ENCODE assay signal across 26 cellular contexts in genomic region chr10:132644544-132645530, GRCh38.
A peak's percentile ranks its signal among the peaks of the same experiment; 100 is the strongest.
DNase-seq lines count a peak whose midpoint lies in the region; ATAC-seq, FAIRE-seq and TF ChIP-seq lines count a peak whose summit lies in the region.
"Had no signal": no experiment of that assay in that cellular context is flagged by ENCODE, and none has a peak within 500 bp of the region (broad histone marks: within the 10 kb centered on the region; RNA-seq: fewer than 3 reads in every experiment).

No MANE protein-coding gene starts in this region.

- no peak for TF ChIP-seq CTCF in left ventricle myocardium inferior (IDR thresholded peaks at IDR 0.05; ENCODE audit: borderline replicate concordance)

- H2BK12ac ChIP-seq in neuronal stem cell (ENCODE audit: low read length): no peak overlapping the region

- H3K36me3 ChIP-seq in left ventricle myocardium inferior (peaks cover 4% of the 10 kb centered on the region), neuronal stem cell (replicated peaks in 1 of 2; ENCODE audit: control insufficient read depth in 2 of 2, insufficient read depth in 2 of 2, low read length in 2 of 2) (no peaks in the 10 kb centered on the region)
- H3K36me3 ChIP-seq: BE2C, cardiac muscle cell had no signal

- no peak overlapping the region for H3K27ac Mint-ChIP-seq in stimulated activated memory B cell treated with anti-CD40 and anti-IgM and Interleukin-4, amounts not matched to agents 10 μg/mL and 1 μg/mL and 100 μg/mL, for 72 hours
- H3K27ac Mint-ChIP-seq: activated CD8-positive, alpha-beta T cell treated with anti-CD3 and anti-CD28 coated beads, Interleukin-2, amount 10 ng/mL, durations not matched to agents 7 days and 5 days; memory B cell had no signal

- H4K8ac ChIP-seq in neuronal stem cell (ENCODE audit: low read depth, low read length): peak overlapping the region; percentile 93

- DNase-seq in left ventricle myocardium inferior: peak; percentile 13
- no peak for DNase-seq in Right ventricle myocardium inferior (ENCODE audit: missing footprints)
- DNase-seq in neuronal stem cell (ENCODE audit: low spot score): no peak
- no peak for DNase-seq in urothelium cell line (ENCODE audit: low spot score)
- no peak for DNase-seq in GF-D8 (lab: John Stamatoyannopoulos, UW)
- DNase-seq: activated CD4-positive, alpha-beta T cell treated with anti-CD3 and anti-CD28 coated beads for 1 hour; activated CD8-positive, alpha-beta T cell treated with anti-CD3 and anti-CD28 coated beads, Interleukin-2, amount 10 ng/mL, durations not matched to agents 7 days and 5 days; activated naive CD4-positive, alpha-beta T cell treated with Interleukin-2 at 50 U/mL for 16 hours; activated T-cell treated with anti-CD3 and anti-CD28 coated beads, Interleukin-2, amount 50 U/mL, for 1 hour; amygdala; BE2C; Caco-2; DND-41; GM23248; hippocampal formation; NCI-H1048; NCI-H187; occipital lobe; T1000; thyroid gland had no signal

- H3K36me3 Mint-ChIP-seq in stimulated activated memory B cell treated with anti-CD40 and anti-IgM and Interleukin-4, amounts not matched to agents 10 μg/mL and 1 μg/mL and 100 μg/mL, for 72 hours: peaks cover 39% of the 10 kb centered on the region

- peak overlapping the region; percentile 3 for H2BK120ac ChIP-seq in neuronal stem cell (ENCODE audit: low read depth, low read length)

- no peak overlapping the region for H3K4me2 ChIP-seq in neuronal stem cell (ENCODE audit: insufficient read depth, low read length, poor library complexity, severe bottlenecking)
- H3K4me2 ChIP-seq: A549 had no signal

- H3K27me3 ChIP-seq in left ventricle myocardium inferior (ENCODE audit: low read depth) (no peaks in the 10 kb centered on the region), neuronal stem cell (ENCODE audit: control insufficient read depth in 3 of 3, insufficient read depth in 3 of 3, low read depth in 1 of 3, low read length in 3 of 3) (no peaks in the 10 kb centered on the region)
- H3K27me3 ChIP-seq: BE2C, cardiac muscle cell, thyroid gland had no signal

- H3K4ac ChIP-seq in neuronal stem cell (ENCODE audit: low read length): no peak overlapping the region

- peak overlapping the region; percentile 56 for H3K14ac ChIP-seq in neuronal stem cell (ENCODE audit: low read length)

- ATAC-seq in Right ventricle myocardium inferior: no peak
- ATAC-seq in esophagus mucosa: peak; percentile 16
- ATAC-seq in GM18907 (IDR thresholded peaks at IDR 0.05; ENCODE audit: unreplicated experiment): no peak
- ATAC-seq in stimulated activated memory B cell treated with anti-CD40 and anti-IgM and Interleukin-4, amounts not matched to agents 10 μg/mL and 1 μg/mL and 100 μg/mL, for 72 hours: no peak
- ATAC-seq: activated CD8-positive, alpha-beta T cell treated with anti-CD3 and anti-CD28 coated beads, Interleukin-2, amount 10 ng/mL, durations not matched to agents 7 days and 5 days had no signal

- peaks cover 34% of the 10 kb centered on the region for H3K4me1 Mint-ChIP-seq in stimulated activated memory B cell treated with anti-CD40 and anti-IgM and Interleukin-4, amounts not matched to agents 10 μg/mL and 1 μg/mL and 100 μg/mL, for 72 hours

- peak overlapping the region; percentile 80 for H2BK5ac ChIP-seq in neuronal stem cell (ENCODE audit: low read length)

- no peak overlapping the region for H3K4me3 ChIP-seq in left ventricle myocardium inferior
- peak overlapping the region in 1 of 2 donors; percentile 66 for H3K4me3 ChIP-seq in neuronal stem cell (ENCODE audit: low read length in 2 of 2)
- H3K4me3 ChIP-seq: A549, cardiac muscle cell, GM23248, thyroid gland had no signal

- no peaks in the 10 kb centered on the region for H3K27me3 Mint-ChIP-seq in stimulated activated memory B cell treated with anti-CD40 and anti-IgM and Interleukin-4, amounts not matched to agents 10 μg/mL and 1 μg/mL and 100 μg/mL, for 72 hours
- H3K27me3 Mint-ChIP-seq: memory B cell had no signal

- H3K9me3 ChIP-seq in left ventricle myocardium inferior (replicated peaks) (no peaks in the 10 kb centered on the region), neuronal stem cell (replicated peaks in 1 of 2; ENCODE audit: control insufficient read depth in 2 of 2, insufficient read depth in 1 of 2, low read depth in 1 of 2, low read length in 2 of 2) (peaks cover 0 to 2% of the 10 kb centered on the region in 2 donors)
- H3K9me3 ChIP-seq: A549, BE2C, Caco-2, thyroid gland had no signal

- FAIRE-seq in urothelium cell line (lab: Jason Lieb, UNC): peak; percentile 23
- FAIRE-seq: A549 had no signal

- peak overlapping the region; percentile 67 for H2AK5ac ChIP-seq in neuronal stem cell (ENCODE audit: low read depth, low read length)

- H3K18ac ChIP-seq in neuronal stem cell (ENCODE audit: low read length): peak overlapping the region; percentile 91

- no peak overlapping the region for H2BK15ac ChIP-seq in neuronal stem cell (ENCODE audit: low read length)

- H3K23ac ChIP-seq in neuronal stem cell (ENCODE audit: low read depth, low read length, poor library complexity): peak overlapping the region; percentile 73

- H3K27ac ChIP-seq in left ventricle myocardium inferior (replicated peaks) (no peak overlapping the region), neuronal stem cell (replicated peaks; ENCODE audit: low read length) (no peak overlapping the region)
- H3K27ac ChIP-seq: A549, cardiac muscle cell, GM23248, thyroid gland had no signal

- H2AFZ ChIP-seq in neuronal stem cell (ENCODE audit: low read length): no peak overlapping the region
- H2AFZ ChIP-seq: GM23248 had no signal

- WGBS in neuronal stem cell (ENCODE audit: extremely low coverage in 2 of 2, insufficient read length in 2 of 2, insufficient replicate concordance in 1 of 2), 2 donors: no CpG with 5 or more reads among the region's 44 CpGs

- H3K4me1 ChIP-seq in left ventricle myocardium inferior (peaks cover 15% of the 10 kb centered on the region), neuronal stem cell (ENCODE audit: control insufficient read depth in 2 of 2, insufficient read depth in 1 of 2, low read depth in 1 of 2, low read length in 2 of 2) (peaks cover 5 to 10% of the 10 kb centered on the region in 2 donors)
- H3K4me1 ChIP-seq: A549, Caco-2, thyroid gland had no signal

- intact Hi-C loops in left ventricle myocardium inferior (cut with micrococcal nuclease) (no loop called here), Right ventricle myocardium inferior (cut with DNase I) (no loop called here)

- H3K79me1 ChIP-seq in neuronal stem cell (ENCODE audit: low read depth, low read length): peaks cover 13% of the 10 kb centered on the region

- no peak overlapping the region for H3K9ac ChIP-seq in neuronal stem cell (ENCODE audit: low read depth, low read length, poor library complexity)
- H3K9ac ChIP-seq: GM23248 had no signal

- no peak overlapping the region for H3K4me3 Mint-ChIP-seq in stimulated activated memory B cell treated with anti-CD40 and anti-IgM and Interleukin-4, amounts not matched to agents 10 μg/mL and 1 μg/mL and 100 μg/mL, for 72 hours
- H3K4me3 Mint-ChIP-seq: activated CD8-positive, alpha-beta T cell treated with anti-CD3 and anti-CD28 coated beads, Interleukin-2, amount 10 ng/mL, durations not matched to agents 7 days and 5 days; memory B cell had no signal

- no peaks in the 10 kb centered on the region for H3K9me3 Mint-ChIP-seq in stimulated activated memory B cell treated with anti-CD40 and anti-IgM and Interleukin-4, amounts not matched to agents 10 μg/mL and 1 μg/mL and 100 μg/mL, for 72 hours
- H3K9me3 Mint-ChIP-seq: memory B cell had no signal

- no peak overlapping the region for H4K91ac ChIP-seq in neuronal stem cell (ENCODE audit: low read depth, low read length, poor library complexity)
